29 cellular contexts compared by ENCODE assay signal in genomic region chr9:123606141-123606540, GRCh38.
"Had no signal": no experiment of that assay in that cellular context is flagged by ENCODE, and none has a peak within 500 bp of the region (broad histone marks: within the 10 kb centered on the region; RNA-seq: fewer than 3 reads in every experiment).

No MANE protein-coding gene starts in this region.

- H3K4me3 ChIP-seq: colonic mucosa, coronary artery, dorsolateral prefrontal cortex, esophagus muscularis mucosa, esophagus squamous epithelium, gastrocnemius medialis, gastroesophageal sphincter, heart left ventricle, heart right ventricle had no signal

- H3K27me3 Mint-ChIP-seq: dendritic cell treated with granulocyte-macrophage colony-stimulating factor and Interleukin-4, amounts not matched to agents 40 ng/mL and 50 ng/mL, for 4 days; effector memory CD8-positive, alpha-beta T cell had no signal

- ATAC-seq: effector memory CD8-positive, alpha-beta T cell; esophagus mucosa; foreskin keratinocyte; gastrocnemius medialis; gastroesophageal sphincter; heart left ventricle; heart right ventricle had no signal

- DNase-seq: colonic mucosa; cortex of kidney; dermis blood vessel endothelial cell; dorsolateral prefrontal cortex; effector CD4-positive, alpha-beta T cell; effector CD8-positive, alpha-beta T cell; effector memory CD4-positive, alpha-beta T cell; effector memory CD8-positive, alpha-beta T cell; endodermal cell; erythroblast; esophagus squamous epithelium; foreskin fibroblast; foreskin keratinocyte; foreskin melanocyte; gastrocnemius medialis; glutamatergic neuron; head of caudate nucleus; heart left ventricle; heart right ventricle had no signal

- FAIRE-seq: colon, endometrium, endothelial cell of umbilical vein, frontal cortex had no signal

- H3K4me3 Mint-ChIP-seq: dendritic cell treated with granulocyte-macrophage colony-stimulating factor and Interleukin-4, amounts not matched to agents 40 ng/mL and 50 ng/mL, for 4 days; effector memory CD8-positive, alpha-beta T cell; endodermal cell had no signal

- H3K27ac ChIP-seq: colonic mucosa, coronary artery, dorsolateral prefrontal cortex, epithelial cell of prostate, esophagus muscularis mucosa, esophagus squamous epithelium, foreskin keratinocyte, gastrocnemius medialis, gastroesophageal sphincter, heart left ventricle, heart right ventricle had no signal

- H3K27ac Mint-ChIP-seq: dendritic cell treated with granulocyte-macrophage colony-stimulating factor and Interleukin-4, amounts not matched to agents 40 ng/mL and 50 ng/mL, for 4 days; effector memory CD8-positive, alpha-beta T cell; endodermal cell had no signal

- H3K36me3 ChIP-seq: colonic mucosa, esophagus squamous epithelium, gastrocnemius medialis had no signal

- H3K9me3 ChIP-seq: colonic mucosa, esophagus muscularis mucosa, esophagus squamous epithelium, gastrocnemius medialis, gastroesophageal sphincter, heart left ventricle, heart right ventricle had no signal

- H3K9me3 Mint-ChIP-seq: dendritic cell treated with granulocyte-macrophage colony-stimulating factor and Interleukin-4, amounts not matched to agents 40 ng/mL and 50 ng/mL, for 4 days; effector memory CD8-positive, alpha-beta T cell; endodermal cell had no signal

- H3K4me1 ChIP-seq: colonic mucosa, esophagus muscularis mucosa, esophagus squamous epithelium, foreskin keratinocyte, gastrocnemius medialis had no signal

- H3K27me3 ChIP-seq: colonic mucosa, dorsolateral prefrontal cortex, esophagus muscularis mucosa, esophagus squamous epithelium, foreskin keratinocyte, gastrocnemius medialis, gastroesophageal sphincter, heart left ventricle, heart right ventricle had no signal
